Comparison of ENCODE assay signal across 16 cellular contexts in the genomic region with DNA sequence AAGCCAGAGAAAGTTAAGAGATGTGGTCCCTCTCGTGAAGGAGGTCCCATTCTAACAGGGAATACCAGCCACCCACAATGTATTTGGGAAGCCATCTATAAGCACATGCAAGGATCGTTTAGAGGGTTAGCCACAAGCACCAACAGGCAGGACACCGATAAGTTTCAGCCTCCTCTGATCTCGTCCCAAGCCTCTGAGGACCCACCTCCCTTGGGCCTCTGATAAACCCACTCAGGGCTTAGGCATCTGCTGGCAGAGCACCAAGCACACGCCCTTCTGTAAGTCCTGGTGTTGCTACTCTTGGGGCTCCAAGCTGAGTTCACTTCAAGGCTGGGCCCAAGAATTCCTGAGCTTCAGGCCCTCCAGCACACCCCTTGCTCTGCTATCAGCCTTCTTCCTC. TPM values are rescaled to one million over a fixed set of nuclear protein-coding genes. Genes with fewer than 3 reads are reported as not detected.
DNase-seq lines count a peak whose midpoint lies in the region; ATAC-seq, FAIRE-seq and TF ChIP-seq lines count a peak whose summit lies in the region.
"Had no signal": no experiment of that assay in that cellular context is flagged by ENCODE, and none has a peak within 500 bp of the region (broad histone marks: within the 10 kb centered on the region; RNA-seq: fewer than 3 reads in every experiment).

No MANE protein-coding gene starts in this region.

- H3K27ac Mint-ChIP-seq in activated CD4-positive, alpha-beta T cell treated with anti-CD3 and anti-CD28 coated beads, Interleukin-2, amount 10 ng/mL, durations not matched to agents 7 days and 5 days = no peak overlapping the region
- H3K27ac Mint-ChIP-seq: activated T-cell treated with anti-CD3 and anti-CD28 coated beads, Interleukin-2, amount 50 U/mL, for 24 hours had no signal

- no peak for TF ChIP-seq CTCF in AG10803 (conservative IDR thresholded peaks at IDR 0.05; ENCODE audit: low read length)

- peaks cover 11% of the 10 kb centered on the region for H3K4me1 Mint-ChIP-seq in activated CD4-positive, alpha-beta T cell treated with anti-CD3 and anti-CD28 coated beads, Interleukin-2, amount 10 ng/mL, durations not matched to agents 7 days and 5 days

- no peak overlapping the region for H3K4me3 ChIP-seq in AG10803 (ENCODE audit: low read length)
- H3K4me3 ChIP-seq: gastrocnemius medialis, GM12878, psoas muscle, thoracic aorta had no signal

- no peaks in the 10 kb centered on the region for H3K9me3 Mint-ChIP-seq in activated CD4-positive, alpha-beta T cell treated with anti-CD3 and anti-CD28 coated beads, Interleukin-2, amount 10 ng/mL, durations not matched to agents 7 days and 5 days

- TF ChIP-seq POLR2A in GM18505 (IDR thresholded peaks at IDR 0.05; ENCODE audit: borderline replicate concordance, extremely low read depth, insufficient read depth, insufficient read length) = no peak

- ATAC-seq in GM18505 (IDR thresholded peaks at IDR 0.05; ENCODE audit: unreplicated experiment) (no peak), HG03196 (IDR thresholded peaks at IDR 0.05; ENCODE audit: unreplicated experiment) (no peak)
- ATAC-seq: gastrocnemius medialis, GM12878 had no signal

- no peaks in the 10 kb centered on the region for H3K27me3 Mint-ChIP-seq in activated CD4-positive, alpha-beta T cell treated with anti-CD3 and anti-CD28 coated beads, Interleukin-2, amount 10 ng/mL, durations not matched to agents 7 days and 5 days
- H3K27me3 Mint-ChIP-seq: activated T-cell treated with anti-CD3 and anti-CD28 coated beads, Interleukin-2, amount 50 U/mL, for 24 hours had no signal

- peak; percentile 80 for DNase-seq in AG10803 (ENCODE audit: low read depth)
- DNase-seq in HTR-8/SVneo (ENCODE audit: insufficient read length, low spot score) = peak; percentile 86
- DNase-seq in amniotic epithelial cell (ENCODE audit: low read depth) = peak; percentile 83
- DNase-seq in iris pigment epithelial cell (ENCODE audit: low read depth) = peak; percentile 87
- no peak for DNase-seq in DMS79 (lab: John Stamatoyannopoulos, UW)
- DNase-seq in activated CD4-positive, alpha-beta T cell treated with anti-CD3 and anti-CD28 coated beads, Interleukin-2, amount 10 ng/mL, durations not matched to agents 7 days and 5 days = no peak
- DNase-seq: activated T-cell treated with anti-CD3 and anti-CD28 coated beads, Interleukin-2, amount 50 U/mL, for 24 hours; gastrocnemius medialis; NCI-H1694 treated with DMSO at 0.1 percent for 48 hours; psoas muscle had no signal

- peaks cover 1% of the 10 kb centered on the region for H3K36me3 Mint-ChIP-seq in activated CD4-positive, alpha-beta T cell treated with anti-CD3 and anti-CD28 coated beads, Interleukin-2, amount 10 ng/mL, durations not matched to agents 7 days and 5 days (ENCODE audit: low read depth)

- POLR2A ChIA-PET in activated CD4-positive, alpha-beta T cell treated with anti-CD3 and anti-CD28 coated beads, Interleukin-2, amount 10 ng/mL, durations not matched to agents 7 days and 5 days (lab: Charles Lee) = no interaction called here

- no peak overlapping the region for H3K4me3 Mint-ChIP-seq in activated CD4-positive, alpha-beta T cell treated with anti-CD3 and anti-CD28 coated beads, Interleukin-2, amount 10 ng/mL, durations not matched to agents 7 days and 5 days
- H3K4me3 Mint-ChIP-seq: activated T-cell treated with anti-CD3 and anti-CD28 coated beads, Interleukin-2, amount 50 U/mL, for 24 hours had no signal

- no peak for FAIRE-seq in HTR-8/SVneo (lab: Jason Lieb, UNC)
- FAIRE-seq: GM12878, TTC549 had no signal

- CTCF ChIA-PET in activated CD4-positive, alpha-beta T cell treated with anti-CD3 and anti-CD28 coated beads, Interleukin-2, amount 10 ng/mL, durations not matched to agents 7 days and 5 days (lab: Charles Lee) = interaction anchor here (0.9 to 1.2 kb wide), 3 partner anchors 11 to 13 kb away, joined by 3 to 5 read pairs (median 3); no protein-coding TSS in a partner anchor

RNA-seq across cellular contexts. Expression of a gene that starts 5.4 kb away (rescaled TPM):
- total RNA-seq in activated CD4-positive, alpha-beta T cell treated with anti-CD3 and anti-CD28 coated beads, Interleukin-2, amount 10 ng/mL, durations not matched to agents 7 days and 5 days = 10 to 100 TPM; 30.9 to 36.5 TPM

RNA-seq across cellular contexts. Expression of a gene that starts 21.7 kb away (rescaled TPM):
- not detected for total RNA-seq in activated CD4-positive, alpha-beta T cell treated with anti-CD3 and anti-CD28 coated beads, Interleukin-2, amount 10 ng/mL, durations not matched to agents 7 days and 5 days
- total RNA-seq: cardiac septum, GM12878, psoas muscle had no signal

RNA-seq across cellular contexts. Expression of a gene that starts 35.0 kb away (rescaled TPM):
- total RNA-seq in activated CD4-positive, alpha-beta T cell treated with anti-CD3 and anti-CD28 coated beads, Interleukin-2, amount 10 ng/mL, durations not matched to agents 7 days and 5 days = 100 to 1,000 TPM; 212 to 213 TPM

RNA-seq across cellular contexts. Expression of a gene that starts 39.9 kb away (rescaled TPM):
- 10 to 100 TPM; 27.6 to 33.8 TPM for total RNA-seq in activated CD4-positive, alpha-beta T cell treated with anti-CD3 and anti-CD28 coated beads, Interleukin-2, amount 10 ng/mL, durations not matched to agents 7 days and 5 days

Comparison
In these comparisons a context has a peak if more than half of its experiments do, and no peak if none do; other contexts are left out.
1. DNase-seq: peak in AG10803 (single experiment), HTR-8/SVneo (single experiment), amniotic epithelial cell (single experiment) and iris pigment epithelial cell (single experiment); none in DMS79 (single experiment) and activated CD4-positive, alpha-beta T cell treated with anti-CD3 and anti-CD28 coated beads, Interleukin-2, amount 10 ng/mL, durations not matched to agents 7 days and 5 days (single experiment).